8 cellular contexts compared by ENCODE assay signal in the genomic region with DNA sequence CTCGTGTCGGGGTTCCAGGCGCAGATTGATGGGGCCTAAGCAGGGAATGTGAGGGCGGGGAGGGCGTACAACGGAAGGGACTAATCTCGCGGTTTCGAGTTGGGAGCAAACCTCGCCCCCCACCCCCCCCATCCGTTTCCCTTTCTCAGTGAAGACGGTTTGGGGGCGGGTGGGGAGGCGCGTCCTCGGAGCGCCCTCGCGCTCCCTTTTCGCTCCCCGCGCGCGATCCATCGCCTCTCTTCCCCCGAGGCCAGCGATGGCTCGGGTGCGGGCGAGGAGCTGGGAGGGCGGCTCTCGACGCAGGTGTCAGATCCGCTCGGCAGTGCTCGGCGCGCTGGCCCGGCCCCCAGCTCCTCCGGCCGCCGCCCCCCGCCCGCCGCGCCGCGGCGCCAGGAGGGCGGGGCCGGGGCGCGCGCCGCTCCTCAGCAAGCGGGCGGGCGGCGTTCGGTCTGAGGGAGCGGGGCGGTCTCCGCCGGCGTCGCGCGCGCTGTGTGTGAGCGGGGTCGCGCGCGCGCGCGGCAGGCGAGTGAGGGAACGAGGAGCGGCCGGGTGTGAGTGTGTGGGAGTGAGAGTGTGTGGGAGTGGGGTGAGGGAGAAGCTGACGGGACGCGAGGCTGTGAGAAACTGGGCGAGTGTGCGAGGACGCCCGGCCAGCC.
A peak's percentile ranks its signal among the peaks of the same experiment; 100 is the strongest.
DNase-seq lines count a peak whose midpoint lies in the region; ATAC-seq lines count a peak whose summit lies in the region.

A gene with protein sequence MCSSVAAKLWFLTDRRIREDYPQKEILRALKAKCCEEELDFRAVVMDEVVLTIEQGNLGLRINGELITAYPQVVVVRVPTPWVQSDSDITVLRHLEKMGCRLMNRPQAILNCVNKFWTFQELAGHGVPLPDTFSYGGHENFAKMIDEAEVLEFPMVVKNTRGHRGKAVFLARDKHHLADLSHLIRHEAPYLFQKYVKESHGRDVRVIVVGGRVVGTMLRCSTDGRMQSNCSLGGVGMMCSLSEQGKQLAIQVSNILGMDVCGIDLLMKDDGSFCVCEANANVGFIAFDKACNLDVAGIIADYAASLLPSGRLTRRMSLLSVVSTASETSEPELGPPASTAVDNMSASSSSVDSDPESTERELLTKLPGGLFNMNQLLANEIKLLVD (plus strand): TSS at position 516 of the 656 bp plus-strand sequence. CDS start 15,876 bp downstream, outside the sequence.

- ATAC-seq in HG03039 (IDR thresholded peaks at IDR 0.05; ENCODE audit: unreplicated experiment): peak; percentile 81

- no peaks in the 10 kb centered on the region for H3K27me3 ChIP-seq in layer of hippocampus (ENCODE audit: control insufficient read depth, insufficient read depth, low read length)

- peak within 1 kb of the TSS; percentile 80 for H3K27ac ChIP-seq in cingulate gyrus (ENCODE audit: low read depth, low read length)
- H3K27ac ChIP-seq in layer of hippocampus (ENCODE audit: low read depth, low read length): peak within 1 kb of the TSS; percentile 84

- DNase-seq in NCI-H1436 (lab: John Stamatoyannopoulos, UW) (peak; percentile 78), NCI-H1436 treated with DMSO at 0.1 percent for 48 hours (lab: John Stamatoyannopoulos, UW) (no peak), NCI-H2196 (lab: John Stamatoyannopoulos, UW; ENCODE audit: unreplicated experiment) (peak; percentile 67)
- peak; percentile 59 to 62 for DNase-seq in activated CD4-positive, alpha-beta T cell treated with anti-CD3 and anti-CD28 coated beads for 24 hours (ENCODE audit: low read depth in 2 of 2)
- DNase-seq in stimulated activated CD4-positive, alpha-beta T cell treated with anti-CD3 and anti-CD28 coated beads, Interleukin-15, amount 100 ng/mL, for 48 hours (ENCODE audit: low read depth in 2 of 2): peak; percentile 34 to 59
